In genomic region chr10:21526184-21526951, GRCh38 we compare ENCODE assay signal across 1 cellular context.
A peak's percentile ranks its signal among the peaks of the same experiment; 100 is the strongest.
TF ChIP-seq lines count a peak whose summit lies in the region.

No MANE protein-coding gene starts in this region.

TF ChIP-seq in HepG2, 621 proteins besides CTCF, POLR2A, EP300 and RAD21 (continued from another document and continues in another):
- TF ChIP-seq ZNF350 (CRISPR knock-in tag; IDR thresholded peaks at IDR 0.05; ENCODE audit: borderline replicate concordance, low read depth) = no peak
- TF ChIP-seq, protein P1, sequence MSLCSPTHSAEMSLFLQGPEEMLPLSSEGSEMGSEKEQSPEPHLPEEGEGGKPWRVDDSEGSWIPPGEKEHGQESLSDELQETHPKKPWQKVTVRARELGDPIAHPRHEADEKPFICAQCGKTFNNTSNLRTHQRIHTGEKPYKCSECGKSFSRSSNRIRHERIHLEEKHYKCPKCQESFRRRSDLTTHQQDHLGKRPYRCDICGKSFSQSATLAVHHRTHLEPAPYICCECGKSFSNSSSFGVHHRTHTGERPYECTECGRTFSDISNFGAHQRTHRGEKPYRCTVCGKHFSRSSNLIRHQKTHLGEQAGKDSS (CRISPR knock-in tag; IDR thresholded peaks at IDR 0.05; ENCODE audit: borderline replicate concordance, low read depth) = no peak; the same call in 1 of the 2 replicates
- no peak for TF ChIP-seq GTF3A (CRISPR knock-in tag; conservative IDR thresholded peaks at IDR 0.05)
- TF ChIP-seq KLF6 (CRISPR knock-in tag; IDR thresholded peaks at IDR 0.05) = no peak; the same call in 1 of the 2 replicates
- TF ChIP-seq HIVEP1 (CRISPR knock-in tag; IDR thresholded peaks at IDR 0.05) = no peak
- TF ChIP-seq MAZ (IDR thresholded peaks at IDR 0.05; ENCODE audit: borderline replicate concordance, low read depth, low read length) = peak; percentile 47; the same call in 1 of the 2 replicates
- TF ChIP-seq MAZ (CRISPR knock-in tag; IDR thresholded peaks at IDR 0.05; ENCODE audit: low read depth) = peak; percentile 96
- TF ChIP-seq SMAD3 (CRISPR knock-in tag; IDR thresholded peaks at IDR 0.05) = 0 out of 2 replicates have a peak, but pooled peaks have one; percentile 29
- TF ChIP-seq, protein P2, sequence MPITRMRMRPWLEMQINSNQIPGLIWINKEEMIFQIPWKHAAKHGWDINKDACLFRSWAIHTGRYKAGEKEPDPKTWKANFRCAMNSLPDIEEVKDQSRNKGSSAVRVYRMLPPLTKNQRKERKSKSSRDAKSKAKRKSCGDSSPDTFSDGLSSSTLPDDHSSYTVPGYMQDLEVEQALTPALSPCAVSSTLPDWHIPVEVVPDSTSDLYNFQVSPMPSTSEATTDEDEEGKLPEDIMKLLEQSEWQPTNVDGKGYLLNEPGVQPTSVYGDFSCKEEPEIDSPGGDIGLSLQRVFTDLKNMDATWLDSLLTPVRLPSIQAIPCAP (CRISPR knock-in tag; IDR thresholded peaks at IDR 0.05; ENCODE audit: low read depth) = 0 out of 2 replicates have a peak, but pooled peaks have one; percentile 13
- TF ChIP-seq ZNF547 (CRISPR knock-in tag; IDR thresholded peaks at IDR 0.05) = peak; percentile 23; the same call in 1 of the 2 replicates
- TF ChIP-seq NKX3-1 (CRISPR knock-in tag; IDR thresholded peaks at IDR 0.05) = no peak
- TF ChIP-seq ZNF777 (CRISPR knock-in tag; IDR thresholded peaks at IDR 0.05) = peak; percentile 56
- TF ChIP-seq HOXA3 (CRISPR knock-in tag; IDR thresholded peaks at IDR 0.05) = peak; percentile 8; the same call in 1 of the 2 replicates
- TF ChIP-seq NCOA5 (CRISPR knock-in tag; IDR thresholded peaks at IDR 0.05) = no peak
- TF ChIP-seq ZNF879 (CRISPR knock-in tag; IDR thresholded peaks at IDR 0.05) = peak; percentile 15; the same call in 1 of the 2 replicates
- TF ChIP-seq ZSCAN21 (CRISPR knock-in tag; IDR thresholded peaks at IDR 0.05; ENCODE audit: borderline replicate concordance) = peak; percentile 60; the same call in 1 of the 2 replicates
- TF ChIP-seq SRF (IDR thresholded peaks at IDR 0.05; ENCODE audit: low read depth, low read length) = no peak
- TF ChIP-seq, protein P3, sequence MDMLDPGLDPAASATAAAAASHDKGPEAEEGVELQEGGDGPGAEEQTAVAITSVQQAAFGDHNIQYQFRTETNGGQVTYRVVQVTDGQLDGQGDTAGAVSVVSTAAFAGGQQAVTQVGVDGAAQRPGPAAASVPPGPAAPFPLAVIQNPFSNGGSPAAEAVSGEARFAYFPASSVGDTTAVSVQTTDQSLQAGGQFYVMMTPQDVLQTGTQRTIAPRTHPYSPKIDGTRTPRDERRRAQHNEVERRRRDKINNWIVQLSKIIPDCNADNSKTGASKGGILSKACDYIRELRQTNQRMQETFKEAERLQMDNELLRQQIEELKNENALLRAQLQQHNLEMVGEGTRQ (IDR thresholded peaks at IDR 0.05; ENCODE audit: low read depth, low read length) = no peak
- TF ChIP-seq, protein P3 (CRISPR knock-in tag; IDR thresholded peaks at IDR 0.05; ENCODE audit: borderline replicate concordance) = no peak
- no peak for TF ChIP-seq EEA1 (CRISPR knock-in tag; IDR thresholded peaks at IDR 0.05; ENCODE audit: borderline replicate concordance)
- TF ChIP-seq POGZ (CRISPR knock-in tag; IDR thresholded peaks at IDR 0.05) = no peak
- no peak for TF ChIP-seq ZBTB33 (CRISPR knock-in tag; IDR thresholded peaks at IDR 0.05)
- no peak for TF ChIP-seq ZNF207 (IDR thresholded peaks at IDR 0.05; ENCODE audit: borderline replicate concordance)
- TF ChIP-seq RFX1 (IDR thresholded peaks at IDR 0.05) = no peak
- no peak; the same call in none of the 2 replicates for TF ChIP-seq ZNF160 (CRISPR knock-in tag; IDR thresholded peaks at IDR 0.05)
- TF ChIP-seq RBM22 (optimal IDR thresholded peaks at IDR 0.05; ENCODE audit: low read length) = peak; percentile 45
- no peak for TF ChIP-seq ZNF562 (CRISPR knock-in tag; IDR thresholded peaks at IDR 0.05; ENCODE audit: borderline replicate concordance)
- no peak; the same call in 1 of the 2 replicates for TF ChIP-seq SIX1 (CRISPR knock-in tag; IDR thresholded peaks at IDR 0.05; ENCODE audit: borderline replicate concordance)
- TF ChIP-seq ELF1 (CRISPR knock-in tag; IDR thresholded peaks at IDR 0.05) = no peak
- TF ChIP-seq ATF7 (IDR thresholded peaks at IDR 0.05) = no peak
- TF ChIP-seq ATF7 (CRISPR knock-in tag; IDR thresholded peaks at IDR 0.05) = 0 out of 2 replicates have a peak, but pooled peaks have one; percentile 9
- TF ChIP-seq FOXO4 (CRISPR knock-in tag; conservative IDR thresholded peaks at IDR 0.05) = 0 out of 2 replicates have a peak, but pooled peaks have one; percentile 28
- TF ChIP-seq ARNT (IDR thresholded peaks at IDR 0.05) = no peak
- TF ChIP-seq PLRG1 (conservative IDR thresholded peaks at IDR 0.05) = no peak
- TF ChIP-seq ZNF296 (CRISPR knock-in tag; conservative IDR thresholded peaks at IDR 0.05) = no peak
- TF ChIP-seq, protein P4, sequence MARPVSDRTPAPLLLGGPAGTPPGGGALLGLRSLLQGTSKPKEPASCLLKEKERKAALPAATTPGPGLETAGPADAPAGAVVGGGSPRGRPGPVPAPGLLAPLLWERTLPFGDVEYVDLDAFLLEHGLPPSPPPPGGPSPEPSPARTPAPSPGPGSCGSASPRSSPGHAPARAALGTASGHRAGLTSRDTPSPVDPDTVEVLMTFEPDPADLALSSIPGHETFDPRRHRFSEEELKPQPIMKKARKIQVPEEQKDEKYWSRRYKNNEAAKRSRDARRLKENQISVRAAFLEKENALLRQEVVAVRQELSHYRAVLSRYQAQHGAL (CRISPR knock-in tag; IDR thresholded peaks at IDR 0.05; ENCODE audit: not compliant biosample characterization) = no peak
- no peak for TF ChIP-seq PCBP2 (optimal IDR thresholded peaks at IDR 0.05; ENCODE audit: low read depth, low read length, poor library complexity, severe bottlenecking)
- TF ChIP-seq, protein P5, sequence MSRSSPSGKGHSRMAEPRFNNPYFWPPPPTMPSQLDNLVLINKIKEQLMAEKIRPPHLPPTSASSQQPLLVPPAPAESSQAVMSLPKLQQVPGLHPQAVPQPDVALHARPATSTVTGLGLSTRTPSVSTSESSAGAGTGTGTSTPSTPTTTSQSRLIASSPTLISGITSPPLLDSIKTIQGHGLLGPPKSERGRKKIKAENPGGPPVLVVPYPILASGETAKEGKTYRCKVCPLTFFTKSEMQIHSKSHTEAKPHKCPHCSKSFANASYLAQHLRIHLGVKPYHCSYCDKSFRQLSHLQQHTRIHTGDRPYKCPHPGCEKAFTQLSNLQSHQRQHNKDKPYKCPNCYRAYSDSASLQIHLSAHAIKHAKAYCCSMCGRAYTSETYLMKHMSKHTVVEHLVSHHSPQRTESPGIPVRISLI (CRISPR knock-in tag; IDR thresholded peaks at IDR 0.05; ENCODE audit: borderline replicate concordance) = no peak
- no peak for TF ChIP-seq NCOA2 (CRISPR knock-in tag; IDR thresholded peaks at IDR 0.05)
- peak; percentile 60; the same call in 1 of the 2 replicates for TF ChIP-seq KMT2A (CRISPR knock-in tag; IDR thresholded peaks at IDR 0.05)
- no peak for TF ChIP-seq ZNF230 (CRISPR knock-in tag; IDR thresholded peaks at IDR 0.05)
- TF ChIP-seq, protein P6, sequence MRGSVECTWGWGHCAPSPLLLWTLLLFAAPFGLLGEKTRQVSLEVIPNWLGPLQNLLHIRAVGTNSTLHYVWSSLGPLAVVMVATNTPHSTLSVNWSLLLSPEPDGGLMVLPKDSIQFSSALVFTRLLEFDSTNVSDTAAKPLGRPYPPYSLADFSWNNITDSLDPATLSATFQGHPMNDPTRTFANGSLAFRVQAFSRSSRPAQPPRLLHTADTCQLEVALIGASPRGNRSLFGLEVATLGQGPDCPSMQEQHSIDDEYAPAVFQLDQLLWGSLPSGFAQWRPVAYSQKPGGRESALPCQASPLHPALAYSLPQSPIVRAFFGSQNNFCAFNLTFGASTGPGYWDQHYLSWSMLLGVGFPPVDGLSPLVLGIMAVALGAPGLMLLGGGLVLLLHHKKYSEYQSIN (CRISPR knock-in tag; IDR thresholded peaks at IDR 0.05; ENCODE audit: borderline replicate concordance) = no peak
- no peak for TF ChIP-seq RARA (CRISPR knock-in tag; IDR thresholded peaks at IDR 0.05)
- TF ChIP-seq ZNF558 (CRISPR knock-in tag; IDR thresholded peaks at IDR 0.05; ENCODE audit: borderline replicate concordance) = no peak
- TF ChIP-seq FUBP1 (CRISPR knock-in tag; IDR thresholded peaks at IDR 0.05; ENCODE audit: borderline replicate concordance) = no peak
- no peak for TF ChIP-seq JARID2 (CRISPR knock-in tag; IDR thresholded peaks at IDR 0.05; ENCODE audit: insufficient replicate concordance)
- TF ChIP-seq FOXP1 (IDR thresholded peaks at IDR 0.05) = no peak
- no peak for TF ChIP-seq FOXP1 (CRISPR knock-in tag; IDR thresholded peaks at IDR 0.05)
- no peak for TF ChIP-seq MATR3 (CRISPR knock-in tag; IDR thresholded peaks at IDR 0.05)
- TF ChIP-seq ZFAT (CRISPR knock-in tag; conservative IDR thresholded peaks at IDR 0.05) = no peak
- no peak for TF ChIP-seq ZNF44 (CRISPR knock-in tag; IDR thresholded peaks at IDR 0.05)
- no peak for TF ChIP-seq FOXK1 (CRISPR knock-in tag; IDR thresholded peaks at IDR 0.05; ENCODE audit: borderline replicate concordance, low read depth)
- no peak for TF ChIP-seq ZNF251 (CRISPR knock-in tag; IDR thresholded peaks at IDR 0.05)
- no peak for TF ChIP-seq ZNF598 (CRISPR knock-in tag; IDR thresholded peaks at IDR 0.05; ENCODE audit: borderline replicate concordance)
- TF ChIP-seq ZMAT5 (CRISPR knock-in tag; IDR thresholded peaks at IDR 0.05; ENCODE audit: borderline replicate concordance, low read depth) = no peak
- peak; percentile 6; the same call in 1 of the 2 replicates for TF ChIP-seq ISL2 (CRISPR knock-in tag; IDR thresholded peaks at IDR 0.05)
